1 cellular context compared by ENCODE assay signal in the genomic region with DNA sequence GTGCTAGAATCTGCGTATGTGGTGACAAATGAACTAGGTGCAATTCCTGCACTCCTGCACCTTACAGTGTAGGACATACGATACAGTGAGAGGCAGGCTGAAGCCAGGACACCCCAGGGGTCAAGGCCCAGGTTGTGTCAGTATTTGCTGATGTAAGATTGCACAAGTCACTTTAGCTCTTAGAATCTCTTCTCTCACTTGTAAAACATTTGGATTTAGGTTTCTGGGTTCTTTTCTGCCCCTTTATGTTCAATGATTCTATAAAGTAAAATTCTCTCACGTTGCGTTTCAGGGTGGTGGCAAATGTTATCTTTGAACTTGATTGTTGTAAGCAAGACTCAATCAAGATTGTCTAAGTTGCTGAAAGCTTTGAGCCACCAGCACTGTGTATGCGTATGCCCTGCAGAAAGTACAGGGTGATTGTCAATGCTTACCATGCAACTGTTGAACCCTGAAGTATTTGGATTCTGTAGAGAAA.
TF ChIP-seq lines count a peak whose summit lies in the region.

No MANE protein-coding gene starts in this region.

TF ChIP-seq in K562, 482 proteins besides CTCF, POLR2A, EP300 and RAD21 (continued from another document):
- TF ChIP-seq, protein P1, sequence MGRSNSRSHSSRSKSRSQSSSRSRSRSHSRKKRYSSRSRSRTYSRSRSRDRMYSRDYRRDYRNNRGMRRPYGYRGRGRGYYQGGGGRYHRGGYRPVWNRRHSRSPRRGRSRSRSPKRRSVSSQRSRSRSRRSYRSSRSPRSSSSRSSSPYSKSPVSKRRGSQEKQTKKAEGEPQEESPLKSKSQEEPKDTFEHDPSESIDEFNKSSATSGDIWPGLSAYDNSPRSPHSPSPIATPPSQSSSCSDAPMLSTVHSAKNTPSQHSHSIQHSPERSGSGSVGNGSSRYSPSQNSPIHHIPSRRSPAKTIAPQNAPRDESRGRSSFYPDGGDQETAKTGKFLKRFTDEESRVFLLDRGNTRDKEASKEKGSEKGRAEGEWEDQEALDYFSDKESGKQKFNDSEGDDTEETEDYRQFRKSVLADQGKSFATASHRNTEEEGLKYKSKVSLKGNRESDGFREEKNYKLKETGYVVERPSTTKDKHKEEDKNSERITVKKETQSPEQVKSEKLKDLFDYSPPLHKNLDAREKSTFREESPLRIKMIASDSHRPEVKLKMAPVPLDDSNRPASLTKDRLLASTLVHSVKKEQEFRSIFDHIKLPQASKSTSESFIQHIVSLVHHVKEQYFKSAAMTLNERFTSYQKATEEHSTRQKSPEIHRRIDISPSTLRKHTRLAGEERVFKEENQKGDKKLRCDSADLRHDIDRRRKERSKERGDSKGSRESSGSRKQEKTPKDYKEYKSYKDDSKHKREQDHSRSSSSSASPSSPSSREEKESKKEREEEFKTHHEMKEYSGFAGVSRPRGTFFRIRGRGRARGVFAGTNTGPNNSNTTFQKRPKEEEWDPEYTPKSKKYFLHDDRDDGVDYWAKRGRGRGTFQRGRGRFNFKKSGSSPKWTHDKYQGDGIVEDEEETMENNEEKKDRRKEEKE (IDR thresholded peaks at IDR 0.05; ENCODE audit: borderline replicate concordance in 1 of 2, control insufficient read depth in 1 of 2, low read depth in 2 of 2, low read length in 1 of 2) = no peak
- no peak for TF ChIP-seq NR2C2 (CRISPR knock-in tag; IDR thresholded peaks at IDR 0.05)
- TF ChIP-seq NR2C2 (tag; IDR thresholded peaks at IDR 0.05) = peak; percentile 51
- TF ChIP-seq ELF2 (CRISPR knock-in tag; IDR thresholded peaks at IDR 0.05) = no peak
- TF ChIP-seq TRIM24 (IDR thresholded peaks at IDR 0.05) = peak; percentile 54 to 65; a peak in 2 of 4 replicates
- TF ChIP-seq CEBPB (tag; IDR thresholded peaks at IDR 0.05) = peak; percentile 88
- 0 out of 2 replicates have a peak, but pooled peaks have one; percentile 10 for TF ChIP-seq JUND (IDR thresholded peaks at IDR 0.05; ENCODE audit: borderline replicate concordance, low read depth, low read length)
- peak; percentile 37; the same call in 1 of the 3 replicates for TF ChIP-seq JUND (tag; IDR thresholded peaks at IDR 0.05; ENCODE audit: borderline replicate concordance, low read depth, low read length)
- peak; percentile 23; the same call in 1 of the 2 replicates for TF ChIP-seq NFRKB (IDR thresholded peaks at IDR 0.05; ENCODE audit: low read depth)
- no peak for TF ChIP-seq SFPQ (IDR thresholded peaks at IDR 0.05; ENCODE audit: low read depth, low read length)
- peak; percentile 43; the same call in 1 of the 2 replicates for TF ChIP-seq ATF7 (IDR thresholded peaks at IDR 0.05)
- TF ChIP-seq, protein P2, sequence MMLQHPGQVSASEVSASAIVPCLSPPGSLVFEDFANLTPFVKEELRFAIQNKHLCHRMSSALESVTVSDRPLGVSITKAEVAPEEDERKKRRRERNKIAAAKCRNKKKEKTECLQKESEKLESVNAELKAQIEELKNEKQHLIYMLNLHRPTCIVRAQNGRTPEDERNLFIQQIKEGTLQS (IDR thresholded peaks at IDR 0.05) = peak; percentile 85
- TF ChIP-seq, protein P2 (CRISPR knock-in tag; conservative IDR thresholded peaks at IDR 0.05) = no peak
- peak; percentile 37; the same call in 1 of the 2 replicates for TF ChIP-seq POLR2H (tag; IDR thresholded peaks at IDR 0.05; ENCODE audit: low read depth)
- peak; percentile 77 for TF ChIP-seq IRF9 (tag; IDR thresholded peaks at IDR 0.05)
- TF ChIP-seq CEBPG (CRISPR knock-in tag; IDR thresholded peaks at IDR 0.05) = peak; percentile 98
- peak; percentile 90 to 96 for TF ChIP-seq CEBPG (tag; conservative IDR thresholded peaks at IDR 0.05 in 1 of 2, IDR thresholded peaks at IDR 0.05 in 1 of 2)
- TF ChIP-seq L3MBTL2 (IDR thresholded peaks at IDR 0.05) = 0 out of 2 replicates have a peak, but pooled peaks have one; percentile 12
- TF ChIP-seq TAF7 (tag; IDR thresholded peaks at IDR 0.05) = 0 out of 2 replicates have a peak, but pooled peaks have one; percentile 4
